Comparison of ENCODE assay signal across 8 cellular contexts in the genomic region with DNA sequence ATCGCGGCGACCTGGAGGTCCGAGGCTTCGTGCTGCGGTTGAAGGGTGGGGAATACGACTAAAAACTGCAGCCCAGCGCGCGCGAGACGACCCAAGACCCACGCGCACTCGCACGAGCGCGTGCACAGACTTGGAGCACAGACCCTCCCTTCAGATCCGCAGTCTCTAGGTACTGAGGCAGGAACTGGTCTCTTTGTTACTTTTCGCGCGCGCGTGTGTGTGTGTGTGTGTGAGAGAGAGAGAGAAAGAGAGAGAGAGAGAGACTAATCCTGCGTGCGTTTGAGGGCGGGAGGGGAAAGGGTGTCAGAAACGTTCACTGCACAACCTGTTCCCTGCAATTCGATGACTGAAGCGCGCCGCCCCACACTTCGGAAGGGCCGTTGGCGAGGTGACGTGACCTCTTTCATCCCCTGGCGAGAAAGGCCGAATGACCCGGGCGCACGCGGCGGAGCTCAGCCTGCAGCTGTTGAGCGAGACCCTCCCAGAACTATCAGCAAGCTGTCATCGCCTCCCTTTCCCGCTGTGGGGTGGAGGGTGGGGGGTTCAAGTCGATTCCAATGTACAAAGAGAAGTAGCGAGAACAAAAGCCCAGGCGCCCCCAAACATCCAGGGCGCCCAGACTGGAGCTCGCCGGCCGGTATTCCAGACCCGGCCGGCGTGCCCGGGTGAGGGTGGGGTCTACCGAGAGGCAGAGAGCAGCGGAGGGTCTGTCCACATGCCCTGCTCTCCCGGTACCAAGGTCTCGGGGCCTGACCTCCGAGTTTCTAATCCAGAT. TPM values are rescaled to one million over a fixed set of nuclear protein-coding genes. Genes with fewer than 3 reads are reported as not detected.
A peak's percentile ranks its signal among the peaks of the same experiment; 100 is the strongest.
DNase-seq lines count a peak whose midpoint lies in the region; ATAC-seq and TF ChIP-seq lines count a peak whose summit lies in the region.

No MANE protein-coding gene starts in this region.

- H3K27ac ChIP-seq in cardiac muscle cell: no peak overlapping the region
- peak overlapping the region; percentile 25; the same call in 1 of the 2 replicates for H3K27ac ChIP-seq in SU-DHL-6 (ENCODE audit: low read depth, low read length)
- peak overlapping the region; percentile 93 for H3K27ac ChIP-seq in ectodermal cell (ENCODE audit: insufficient read depth, low read depth, low read length, poor library complexity, severe bottlenecking)

- WGBS in ectodermal cell, 2 experiments: 0% methylated on average over 62 of the region's 62 CpGs

- peak overlapping the region; percentile 83 for H2AFZ ChIP-seq in SU-DHL-6 (ENCODE audit: low read depth, low read length, severe bottlenecking)

- H3K9me3 ChIP-seq in cardiac muscle cell (ENCODE audit: low read depth): no peaks in the 10 kb centered on the region
- no peaks in the 10 kb centered on the region for H3K9me3 ChIP-seq in SU-DHL-6 (ENCODE audit: insufficient read depth, low read length)
- H3K9me3 ChIP-seq in ectodermal cell (ENCODE audit: control insufficient read depth, low read length): no peaks in the 10 kb centered on the region

- peaks cover 15% of the 10 kb centered on the region for H3F3A ChIP-seq in SU-DHL-6 (ENCODE audit: insufficient read depth)

- H3K36me3 ChIP-seq in cardiac muscle cell (no peaks in the 10 kb centered on the region), SU-DHL-6 (ENCODE audit: low read length) (peaks cover 5% of the 10 kb centered on the region; the same call in 1 of the 2 replicates), ectodermal cell (ENCODE audit: control insufficient read depth, insufficient read depth, low read length) (peaks cover 7% of the 10 kb centered on the region)

- H4K20me1 ChIP-seq in SU-DHL-6 (ENCODE audit: low read depth, low read length): no peaks in the 10 kb centered on the region

- intact Hi-C loops in cardiac septum (cut with DNase I): no loop called here

- peak in 1 of 2 donors; percentile 53 for DNase-seq in cardiac muscle cell (ENCODE audit: low read depth in 1 of 2, low spot score in 1 of 2)
- no peak for DNase-seq in cardiac septum (ENCODE audit: low spot score)
- no peak for DNase-seq in retinal pigment epithelial cell (ENCODE audit: low read depth)
- DNase-seq in globus pallidus (ENCODE audit: low spot score): no peak
- no peak for DNase-seq in AG08395 (ENCODE audit: low spot score)

- H3K9me2 ChIP-seq in SU-DHL-6 (replicated peaks; ENCODE audit: insufficient read depth, low read length): no peaks in the 10 kb centered on the region

- H3K9ac ChIP-seq in SU-DHL-6 (ENCODE audit: low read length): peak overlapping the region; percentile 70

- peak overlapping the region; percentile 66 for H3K4me2 ChIP-seq in SU-DHL-6 (ENCODE audit: low read depth, low read length, poor library complexity, severe bottlenecking)

- no peak for ATAC-seq in GM19467 (IDR thresholded peaks at IDR 0.05; ENCODE audit: unreplicated experiment)

- H3K4me3 ChIP-seq in cardiac muscle cell (peak overlapping the region; percentile 45), SU-DHL-6 (ENCODE audit: insufficient read depth, low read length, poor library complexity, severe bottlenecking) (peak overlapping the region; percentile 41), ectodermal cell (ENCODE audit: insufficient read depth, low read depth, low read length) (peak overlapping the region; percentile 95), retinal pigment epithelial cell (ENCODE audit: low read length) (peak overlapping the region; percentile 29)

- peaks cover 13% of the 10 kb centered on the region for H3K4me1 ChIP-seq in cardiac muscle cell (ENCODE audit: low read depth)
- H3K4me1 ChIP-seq in ectodermal cell (ENCODE audit: control insufficient read depth, insufficient read depth, low read length): peaks cover 11% of the 10 kb centered on the region

- H3K79me2 ChIP-seq in SU-DHL-6 (ENCODE audit: insufficient read depth, low read length): peaks cover 9% of the 10 kb centered on the region; the same call in 1 of the 2 replicates

- no peak for TF ChIP-seq CTCF in cardiac muscle cell (IDR thresholded peaks at IDR 0.05; ENCODE audit: low read depth, low read length)
- no peak for TF ChIP-seq CTCF in SU-DHL-6 (IDR thresholded peaks at IDR 0.05; ENCODE audit: insufficient read depth, low read length, poor library complexity, severe bottlenecking)
- TF ChIP-seq CTCF in retinal pigment epithelial cell (conservative IDR thresholded peaks at IDR 0.05; ENCODE audit: low read depth, low read length): no peak

- peaks cover 72% of the 10 kb centered on the region for H3K27me3 ChIP-seq in cardiac muscle cell
- no peaks in the 10 kb centered on the region for H3K27me3 ChIP-seq in SU-DHL-6 (ENCODE audit: low read length)
- H3K27me3 ChIP-seq in ectodermal cell (ENCODE audit: control insufficient read depth, insufficient read depth, low read length, poor library complexity, severe bottlenecking): peaks cover 10% of the 10 kb centered on the region

RNA-seq across cellular contexts. Expression of a gene that starts 1.5 kb away (rescaled TPM):
- total RNA-seq in cardiac muscle cell (57.6 and 83.9 TPM in 2 replicates), cardiac septum (1.2 TPM)
- polyA plus RNA-seq in cardiac muscle cell: 27.9 and 29.8 TPM in 2 replicates
- polyA plus RNA-seq in ectodermal cell (2013, experiment 1 of 4): 606 TPM
- polyA plus RNA-seq in ectodermal cell (2013, experiment 2 of 4): 576 TPM
- polyA plus RNA-seq in ectodermal cell (2013, experiment 3 of 4): 421 TPM
- polyA plus RNA-seq in ectodermal cell (2013, experiment 4 of 4): 444 TPM

RNA-seq across cellular contexts. Expression of a gene that starts 29.8 kb away (rescaled TPM):
- total RNA-seq in cardiac muscle cell: 22.2 and 23.3 TPM in 2 replicates
- polyA plus RNA-seq in cardiac muscle cell: 32.6 and 44.0 TPM in 2 replicates
- 8.8 TPM for total RNA-seq in cardiac septum
- 24.2 TPM for polyA plus RNA-seq in ectodermal cell (2013, experiment 1 of 4)
- 27.5 TPM for polyA plus RNA-seq in ectodermal cell (2013, experiment 2 of 4)
- 21.7 TPM for polyA plus RNA-seq in ectodermal cell (2013, experiment 3 of 4)
- polyA plus RNA-seq in ectodermal cell (2013, experiment 4 of 4): 26.9 TPM

Comparison
In these comparisons a context has a peak if more than half of its experiments do, and no peak if none do; other contexts are left out.
1. RNA of a gene that starts 1.5 kb away (total RNA-seq): 57.6 to 83.9 TPM in cardiac muscle cell; 1.2 TPM in cardiac septum (single experiment); every median in the first group is over 10 times any median in the second.
2. H3K4me3 ChIP-seq: peak in every context shown above with its lines; median percentile 95 in ectodermal cell; 45 in cardiac muscle cell; 41 in SU-DHL-6; 29 in retinal pigment epithelial cell.